1 cellular context compared by ENCODE assay signal in genomic region chr19:54928299-54928698, GRCh38.
A peak's percentile ranks its signal among the peaks of the same experiment; 100 is the strongest.
TF ChIP-seq lines count a peak whose summit lies in the region.

No MANE protein-coding gene starts in this region.

TF ChIP-seq in HCT116, 20 proteins besides CTCF, POLR2A, EP300 and RAD21:
- TF ChIP-seq REST (IDR thresholded peaks at IDR 0.05; ENCODE audit: low read depth) = no peak
- TF ChIP-seq CBX3 (IDR thresholded peaks at IDR 0.05; ENCODE audit: low read depth) = peak; percentile 56; the same call in 1 of the 2 replicates
